In the genomic region with DNA sequence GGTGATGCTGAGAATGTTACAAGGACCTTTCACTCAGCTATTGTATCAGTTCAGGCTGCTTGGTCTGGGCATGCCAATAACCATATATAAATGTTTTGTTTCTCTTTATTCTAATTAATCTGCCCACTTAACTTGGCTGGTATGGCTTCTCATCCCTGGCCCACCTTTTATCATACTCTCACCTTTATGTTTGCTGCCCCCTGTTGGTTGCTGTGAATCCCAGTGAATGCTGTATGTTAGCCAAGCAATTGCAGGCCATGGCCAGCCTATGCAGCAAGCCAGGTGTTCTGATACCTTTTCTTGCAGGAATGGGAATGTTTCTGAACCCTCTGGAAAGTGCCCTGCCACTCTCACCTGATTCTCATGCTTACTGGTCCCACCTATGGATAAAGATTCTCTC, we compare ENCODE assay signal across 8 cellular contexts.
A peak's percentile ranks its signal among the peaks of the same experiment; 100 is the strongest.
DNase-seq lines count a peak whose midpoint lies in the region; ATAC-seq and TF ChIP-seq lines count a peak whose summit lies in the region.

No MANE protein-coding gene starts in this region.

- no peak for ATAC-seq in HG02981 (IDR thresholded peaks at IDR 0.05; ENCODE audit: unreplicated experiment)
- no peak for ATAC-seq in GM18505 (IDR thresholded peaks at IDR 0.05; ENCODE audit: unreplicated experiment)

- TF ChIP-seq POLR2A in GM18505 (IDR thresholded peaks at IDR 0.05; ENCODE audit: borderline replicate concordance, extremely low read depth, insufficient read depth, insufficient read length) = no peak

- TF ChIP-seq CTCF in AG09319 (IDR thresholded peaks at IDR 0.05; ENCODE audit: low read depth, low read length) = peak; percentile 14
- TF ChIP-seq CTCF in GM12864 (IDR thresholded peaks at IDR 0.05; ENCODE audit: low read depth, low read length, missing control alignments) = peak; percentile 61

- DNase-seq in AG09319 (ENCODE audit: extremely low read depth, low read depth) (no peak), GM12864 (ENCODE audit: low read depth) (no peak), NCI-H82 treated with DMSO at 0.1 percent for 48 hours (lab: John Stamatoyannopoulos, UW; ENCODE audit: unreplicated experiment) (peak; percentile 19), glomerular visceral epithelial cell (ENCODE audit: extremely low spot score) (peak; percentile 7), 8988T (no peak), NCI-H2196 treated with DMSO at 0.1 percent for 48 hours (lab: John Stamatoyannopoulos, UW; ENCODE audit: unreplicated experiment) (no peak)

- H3K4me3 ChIP-seq in GM12864 (ENCODE audit: low read depth, low read length) = no peak overlapping the region

Comparison
In these comparisons a context has a peak if more than half of its experiments do, and no peak if none do; other contexts are left out.
1. DNase-seq: peak in NCI-H82 treated with DMSO at 0.1 percent for 48 hours (single experiment) and glomerular visceral epithelial cell (single experiment); none in AG09319 (single experiment), GM12864 (single experiment), 8988T (single experiment) and NCI-H2196 treated with DMSO at 0.1 percent for 48 hours (single experiment).